In the genomic region with DNA sequence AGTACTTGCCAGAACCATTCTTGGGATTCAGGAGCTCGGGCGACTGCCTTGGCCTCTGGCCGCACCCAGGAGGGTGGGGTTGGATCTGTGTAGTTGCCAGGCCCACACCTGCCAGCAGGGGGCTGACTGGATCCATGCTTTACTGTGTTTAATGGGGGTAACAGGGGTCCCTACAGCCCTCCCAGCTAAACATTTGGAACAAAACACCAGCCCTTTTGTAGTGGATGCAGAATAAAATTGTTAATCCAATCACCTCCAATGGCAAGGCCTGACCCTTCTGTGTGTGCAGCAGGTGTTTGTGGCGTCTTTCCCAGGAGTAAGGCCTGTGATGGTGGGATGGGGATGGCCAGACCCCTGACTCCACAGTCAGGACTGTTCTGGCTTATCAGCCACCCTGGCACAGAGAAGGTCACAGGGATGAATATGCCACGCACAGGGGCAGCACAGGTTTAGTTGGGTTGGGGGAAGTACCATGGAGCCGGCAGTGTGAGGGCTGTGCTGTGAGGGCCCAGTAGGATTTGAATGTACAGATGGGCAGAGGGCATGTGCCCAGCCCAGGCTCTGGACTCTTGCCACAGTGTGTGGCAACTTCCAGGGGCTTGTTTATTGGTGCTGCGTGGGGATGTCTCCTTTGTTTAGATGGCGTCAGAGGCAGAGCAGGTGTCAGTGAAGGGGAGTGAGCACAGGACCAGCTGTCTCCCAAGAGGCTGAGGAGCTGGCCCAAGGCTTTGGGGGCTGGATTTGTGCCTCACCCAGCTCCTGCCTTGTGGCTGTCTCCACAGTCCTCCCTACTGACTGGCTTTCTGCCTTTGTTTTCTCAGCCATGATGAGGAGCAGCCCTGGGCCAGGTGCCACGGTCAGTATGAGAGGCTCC, we compare ENCODE assay signal across 8 cellular contexts. TPM values are rescaled to one million over a fixed set of nuclear protein-coding genes. Genes with fewer than 3 reads are reported as not detected.
DNase-seq lines count a peak whose midpoint lies in the region; ATAC-seq and TF ChIP-seq lines count a peak whose summit lies in the region.

No MANE protein-coding gene starts in this region.

- no peaks in the 10 kb centered on the region for H3K27me3 Mint-ChIP-seq in activated CD8-positive, alpha-beta memory T cell treated with anti-CD3 and anti-CD28 coated beads, Interleukin-2, amount 10 ng/mL, durations not matched to agents 7 days and 5 days
- H3K27me3 Mint-ChIP-seq in naive B cell, result no peaks in the 10 kb centered on the region

- no peak overlapping the region for H3K4me3 ChIP-seq in vagina

- peak; percentile 49 for DNase-seq in GM10266 (ENCODE audit: extremely low spot score)
- peak; percentile 61 for DNase-seq in NCI-H1694 treated with DMSO at 0.1 percent for 48 hours (lab: John Stamatoyannopoulos, UW)
- DNase-seq in activated CD8-positive, alpha-beta memory T cell treated with anti-CD3 and anti-CD28 coated beads, Interleukin-2, amount 10 ng/mL, durations not matched to agents 7 days and 5 days, result peak; percentile 70
- DNase-seq in erythroblast (lab: John Stamatoyannopoulos, UW), result peak; percentile 48 to 74
- DNase-seq in naive B cell, result peak; percentile 47
- no peak for DNase-seq in vagina (ENCODE audit: extremely low spot score in 2 of 2)
- DNase-seq in NK-92 treated with Interleukin-12 subunit alpha and Interleukin-12 subunit beta, amount 100 ng/mL, for 24 hours (lab: John Stamatoyannopoulos, UW), result no peak
- no peak for DNase-seq in NCI-H146 treated with DMSO at 0.1 percent for 48 hours (lab: John Stamatoyannopoulos, UW; ENCODE audit: unreplicated experiment)

- peak overlapping the region; percentile 65 for H3K27ac Mint-ChIP-seq in activated CD8-positive, alpha-beta memory T cell treated with anti-CD3 and anti-CD28 coated beads, Interleukin-2, amount 10 ng/mL, durations not matched to agents 7 days and 5 days
- peak overlapping the region; percentile 74 to 97 (median 88) for H3K27ac Mint-ChIP-seq in naive B cell

- CTCF ChIA-PET in activated CD8-positive, alpha-beta memory T cell treated with anti-CD3 and anti-CD28 coated beads, Interleukin-2, amount 10 ng/mL, durations not matched to agents 7 days and 5 days (lab: Charles Lee), result interaction anchor here (0.7 to 4.0 kb wide), 16 partner anchors 10 to 136 kb away, joined by 3 to 28 read pairs (median 4); partner anchors contain the start of genes GTPBP1 and TOMM22

- TF ChIP-seq POLR2A in erythroblast (IDR thresholded peaks at IDR 0.05; ENCODE audit: low read length) (peak; percentile 17), vagina (IDR thresholded peaks at IDR 0.05) (no peak)

- peaks cover 16% of the 10 kb centered on the region for H3K4me1 ChIP-seq in vagina

- intact Hi-C loops in vagina (cut with DNase I), result no loop called here

- peaks cover 44% of the 10 kb centered on the region for H3K36me3 Mint-ChIP-seq in activated CD8-positive, alpha-beta memory T cell treated with anti-CD3 and anti-CD28 coated beads, Interleukin-2, amount 10 ng/mL, durations not matched to agents 7 days and 5 days
- H3K36me3 Mint-ChIP-seq in naive B cell, result peaks cover 0 to 26% of the 10 kb centered on the region in 2 donors

- H3K4me3 Mint-ChIP-seq in activated CD8-positive, alpha-beta memory T cell treated with anti-CD3 and anti-CD28 coated beads, Interleukin-2, amount 10 ng/mL, durations not matched to agents 7 days and 5 days, result no peak overlapping the region
- H3K4me3 Mint-ChIP-seq in naive B cell, result peak overlapping the region in 3 of 8 donors; percentile 12 to 49 (median 19)

- peaks cover 0 to 54% of the 10 kb centered on the region in 2 donors for H3K36me3 ChIP-seq in vagina

- ATAC-seq in activated CD8-positive, alpha-beta memory T cell treated with anti-CD3 and anti-CD28 coated beads, Interleukin-2, amount 10 ng/mL, durations not matched to agents 7 days and 5 days, result peak; percentile 64
- peak; percentile 67 to 68 for ATAC-seq in naive B cell (ENCODE audit: low read depth in 2 of 2)

- peaks cover 30% of the 10 kb centered on the region for H3K4me1 Mint-ChIP-seq in activated CD8-positive, alpha-beta memory T cell treated with anti-CD3 and anti-CD28 coated beads, Interleukin-2, amount 10 ng/mL, durations not matched to agents 7 days and 5 days
- H3K4me1 Mint-ChIP-seq in naive B cell, result peaks cover 29 to 53% (median 35%) of the 10 kb centered on the region in 3 donors

- peak overlapping the region; percentile 33 for H3K27ac ChIP-seq in vagina

- no peaks in the 10 kb centered on the region for H3K9me3 Mint-ChIP-seq in activated CD8-positive, alpha-beta memory T cell treated with anti-CD3 and anti-CD28 coated beads, Interleukin-2, amount 10 ng/mL, durations not matched to agents 7 days and 5 days (ENCODE audit: low read depth)
- H3K9me3 Mint-ChIP-seq in naive B cell, result no peaks in the 10 kb centered on the region

- H3K27me3 ChIP-seq in vagina, result no peaks in the 10 kb centered on the region

- TF ChIP-seq CTCF in GM10266 (IDR thresholded peaks at IDR 0.05; ENCODE audit: control insufficient read depth, insufficient read depth, low read depth, missing control alignments) (peak; percentile 66), vagina (IDR thresholded peaks at IDR 0.05) (peak; percentile 27 to 61 (median 58))

- H3K9me3 ChIP-seq in vagina, result no peaks in the 10 kb centered on the region

RNA-seq across cellular contexts. Expression of gene SUN2, which starts 22.2 kb away (rescaled TPM):
- total RNA-seq in activated CD8-positive, alpha-beta memory T cell treated with anti-CD3 and anti-CD28 coated beads, Interleukin-2, amount 10 ng/mL, durations not matched to agents 7 days and 5 days, result 100 to 1,000 TPM; 320 to 412 TPM
- polyA plus RNA-seq in naive B cell (ENCODE audit: low read depth in 6 of 6), result 100 to 1,000 TPM; 146 to 327 (median 208) TPM
- 258 TPM for total RNA-seq in vagina

RNA-seq across cellular contexts. Expression of gene GTPBP1, which starts 27.8 kb away (rescaled TPM):
- 100 to 1,000 TPM; 116 to 146 TPM for total RNA-seq in activated CD8-positive, alpha-beta memory T cell treated with anti-CD3 and anti-CD28 coated beads, Interleukin-2, amount 10 ng/mL, durations not matched to agents 7 days and 5 days
- 10 to 100 TPM; 21.2 to 41.2 (median 33.3) TPM for polyA plus RNA-seq in naive B cell (ENCODE audit: low read depth in 6 of 6)
- total RNA-seq in vagina, result 69.5 TPM

RNA-seq across cellular contexts. Expression of gene JOSD1, which starts 32.8 kb away (rescaled TPM):
- 10 to 100 TPM; 74.0 to 77.0 TPM for total RNA-seq in activated CD8-positive, alpha-beta memory T cell treated with anti-CD3 and anti-CD28 coated beads, Interleukin-2, amount 10 ng/mL, durations not matched to agents 7 days and 5 days
- 10 to 100 TPM in 3 of 6 donors, 1 to 10 TPM in 3; 8.2 to 12.1 (median 9.7) TPM for polyA plus RNA-seq in naive B cell (ENCODE audit: low read depth in 6 of 6)
- 106 TPM for total RNA-seq in vagina

RNA-seq across cellular contexts. Expression of gene TOMM22, which starts 51.8 kb away (rescaled TPM):
- total RNA-seq in activated CD8-positive, alpha-beta memory T cell treated with anti-CD3 and anti-CD28 coated beads, Interleukin-2, amount 10 ng/mL, durations not matched to agents 7 days and 5 days, result 10 to 100 TPM; 61.1 to 94.9 TPM
- polyA plus RNA-seq in naive B cell (ENCODE audit: low read depth in 6 of 6), result 10 to 100 TPM; 59.6 to 78.7 (median 71.0) TPM
- 21.1 TPM for total RNA-seq in vagina

Comparison
In these comparisons a context has a peak if more than half of its experiments do, and no peak if none do; other contexts are left out.
1. DNase-seq: peak in GM10266 (single experiment), NCI-H1694 treated with DMSO at 0.1 percent for 48 hours (single experiment), activated CD8-positive, alpha-beta memory T cell treated with anti-CD3 and anti-CD28 coated beads, Interleukin-2, amount 10 ng/mL, durations not matched to agents 7 days and 5 days (single experiment), erythroblast (2 of 2) and naive B cell (single experiment); none in vagina (0 of 2), NK-92 treated with Interleukin-12 subunit alpha and Interleukin-12 subunit beta, amount 100 ng/mL, for 24 hours (single experiment) and NCI-H146 treated with DMSO at 0.1 percent for 48 hours (single experiment).